Comparison of ENCODE assay signal across 8 cellular contexts in genomic region chr9:120926397-120926928, GRCh38. TPM values are rescaled to one million over a fixed set of nuclear protein-coding genes. Genes with fewer than 3 reads are reported as not detected.
DNase-seq lines count a peak whose midpoint lies in the region; ATAC-seq and TF ChIP-seq lines count a peak whose summit lies in the region.

A gene with protein sequence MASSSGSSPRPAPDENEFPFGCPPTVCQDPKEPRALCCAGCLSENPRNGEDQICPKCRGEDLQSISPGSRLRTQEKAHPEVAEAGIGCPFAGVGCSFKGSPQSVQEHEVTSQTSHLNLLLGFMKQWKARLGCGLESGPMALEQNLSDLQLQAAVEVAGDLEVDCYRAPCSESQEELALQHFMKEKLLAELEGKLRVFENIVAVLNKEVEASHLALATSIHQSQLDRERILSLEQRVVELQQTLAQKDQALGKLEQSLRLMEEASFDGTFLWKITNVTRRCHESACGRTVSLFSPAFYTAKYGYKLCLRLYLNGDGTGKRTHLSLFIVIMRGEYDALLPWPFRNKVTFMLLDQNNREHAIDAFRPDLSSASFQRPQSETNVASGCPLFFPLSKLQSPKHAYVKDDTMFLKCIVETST (minus strand): TSS chr9:120926796. CDS start chr9:120926075, 721 bp downstream.

- no peaks in the 10 kb centered on the region for H3K27me3 Mint-ChIP-seq in activated B cell treated with CpG ODN at 0.5 μM for 24 hours

- no peak for TF ChIP-seq POLR2A in heart left ventricle (IDR thresholded peaks at IDR 0.05)

- H3K36me3 Mint-ChIP-seq in activated B cell treated with CpG ODN at 0.5 μM for 24 hours (ENCODE audit: low read depth) = peaks cover 43% of the 10 kb centered on the region

- no peaks in the 10 kb centered on the region for H3K27me3 ChIP-seq in heart left ventricle

- H3K4me3 ChIP-seq in heart left ventricle (peak within 1 kb of the TSS in 3 of 12 donors; percentile 6 to 92 (median 8)), mesodermal cell (ENCODE audit: extremely low read depth, insufficient read depth, low read length, poor library complexity, severe bottlenecking) (no peak within 1 kb of the TSS)

- no peaks in the 10 kb centered on the region for H3K9me3 ChIP-seq in heart left ventricle
- peaks cover 4% of the 10 kb centered on the region for H3K9me3 ChIP-seq in mesodermal cell (ENCODE audit: control insufficient read depth, low read length)

- no peaks in the 10 kb centered on the region for H3K9me3 Mint-ChIP-seq in activated B cell treated with CpG ODN at 0.5 μM for 24 hours

- H3K36me3 ChIP-seq in heart left ventricle (peaks cover 0 to 13% (median 0%) of the 10 kb centered on the region in 9 donors), mesodermal cell (ENCODE audit: control insufficient read depth, insufficient read depth, low read length) (no peaks in the 10 kb centered on the region)

- CTCF ChIA-PET in activated B cell treated with CpG ODN at 0.5 μM for 24 hours (lab: Charles Lee) = interaction anchor here (0.8 to 1.4 kb wide), 5 partner anchors 11 to 58 kb away, joined by 3 to 5 read pairs (median 4); no protein-coding TSS in a partner anchor

- 80 to 86% (median 81%) methylated on average over 5 to 6 of the region's 6 CpGs for WGBS in heart left ventricle, 4 donors
- 85 to 86% methylated on average over 5 of the region's 6 CpGs for WGBS in mesodermal cell (ENCODE audit: insufficient coverage in 2 of 2), 2 experiments

- intact Hi-C loops in heart left ventricle (cut with DNase I) (loop anchor here in 2 of 10 donors (5.0 kb wide), 1 partner anchor 49 kb away; the partner anchor contains the start of gene PHF19 (in 2 of the 2)), cardiac septum (cut with DNase I) (no loop called here), activated B cell treated with CpG ODN at 0.5 μM for 24 hours (cut with micrococcal nuclease) (loop anchor here (1.0 to 5.0 kb wide), 6 partner anchors 10 to 344 kb away; partner anchors contain the start of genes CDK5RAP2, CNTRL and PHF19)

- H3K27ac ChIP-seq in heart left ventricle (peak within 1 kb of the TSS in 8 of 12 donors; percentile 3 to 98 (median 42)), mesodermal cell (ENCODE audit: low read depth, low read length, severe bottlenecking) (peak within 1 kb of the TSS; percentile 58)

- peaks cover 0 to 92% (median 24%) of the 10 kb centered on the region in 12 donors for H3K4me1 ChIP-seq in heart left ventricle
- H3K4me1 ChIP-seq in mesodermal cell (ENCODE audit: control insufficient read depth, insufficient read depth, low read length, poor library complexity, severe bottlenecking) = peaks cover 31% of the 10 kb centered on the region

- TF ChIP-seq CTCF in heart left ventricle (IDR thresholded peaks at IDR 0.05) = no peak
- no peak for TF ChIP-seq CTCF in activated B cell treated with CpG ODN at 0.5 μM for 24 hours (IDR thresholded peaks at IDR 0.05)
- no peak for TF ChIP-seq CTCF in GM10266 (IDR thresholded peaks at IDR 0.05; ENCODE audit: control insufficient read depth, insufficient read depth, low read depth, missing control alignments)

- ATAC-seq in heart left ventricle = no peak
- peak; percentile 34 for ATAC-seq in HG03354 (IDR thresholded peaks at IDR 0.05; ENCODE audit: poor library complexity, severe bottlenecking, unreplicated experiment)
- peak; percentile 38 for ATAC-seq in activated B cell treated with CpG ODN at 0.5 μM for 24 hours (ENCODE audit: low read depth)
- no peak for ATAC-seq in HG03159 (IDR thresholded peaks at IDR 0.05; ENCODE audit: unreplicated experiment)

- H3K27ac Mint-ChIP-seq in activated B cell treated with CpG ODN at 0.5 μM for 24 hours = peak within 1 kb of the TSS; percentile 99

- DNase-seq in heart left ventricle (no peak), cardiac septum (ENCODE audit: low spot score) (no peak), activated B cell treated with CpG ODN at 0.5 μM for 24 hours (peak; percentile 55), NCI-H226 (no peak), GM10266 (ENCODE audit: extremely low spot score) (no peak)

- H3K4me1 Mint-ChIP-seq in activated B cell treated with CpG ODN at 0.5 μM for 24 hours = peaks cover 89% of the 10 kb centered on the region

- peak within 1 kb of the TSS; percentile 87 for H3K4me3 Mint-ChIP-seq in activated B cell treated with CpG ODN at 0.5 μM for 24 hours

- POLR2A ChIA-PET in activated B cell treated with CpG ODN at 0.5 μM for 24 hours (lab: Charles Lee) = interaction anchor here (0.6 to 9.1 kb wide), 17 partner anchors 9 to 231 kb away, joined by 3 to 179 read pairs (median 9); partner anchors contain the start of genes FBXW2 and PHF19

RNA-seq across cellular contexts. Expression of the gene that starts here (rescaled TPM):
- total RNA-seq in heart left ventricle (1 to 10 TPM in 7 of 9 donors, under 1 TPM in 2; 0.93 to 7.8 (median 1.8) TPM), cardiac septum (2.4 TPM), activated B cell treated with CpG ODN at 0.5 μM for 24 hours (115 and 130 TPM in 2 replicates)
- 1 to 10 TPM; 1.7 to 2.4 TPM for polyA plus RNA-seq in heart left ventricle
- 2.7 TPM for polyA plus RNA-seq in mesodermal cell (2013, experiment 1 of 2)
- polyA plus RNA-seq in mesodermal cell (2013, experiment 2 of 2) = 2.2 TPM

Comparison
In these comparisons a context has a peak if more than half of its experiments do, and no peak if none do; other contexts are left out.
1. RNA of the gene that starts here (total RNA-seq): 115 to 130 TPM in activated B cell treated with CpG ODN at 0.5 μM for 24 hours; 2.4 TPM in cardiac septum (single experiment) and 0.93 to 7.8 TPM in heart left ventricle; every median in the first group is over 10 times any median in the second.
2. ATAC-seq: peak in HG03354 (single experiment) and activated B cell treated with CpG ODN at 0.5 μM for 24 hours (single experiment); none in heart left ventricle (0 of 4) and HG03159 (single experiment).